ENCODE assay signal across 15 cellular contexts in genomic region chr16:24851700-24852099, GRCh38. TPM values are rescaled to one million over a fixed set of nuclear protein-coding genes. Genes with fewer than 3 reads are reported as not detected.
DNase-seq lines count a peak whose midpoint lies in the region; ATAC-seq, FAIRE-seq and TF ChIP-seq lines count a peak whose summit lies in the region.
"Had no signal": no experiment of that assay in that cellular context is flagged by ENCODE, and none has a peak within 500 bp of the region (broad histone marks: within the 10 kb centered on the region; RNA-seq: fewer than 3 reads in every experiment).

No MANE protein-coding gene starts in this region.

- no peaks in the 10 kb centered on the region for H3K36me3 Mint-ChIP-seq in HFFc6 (ENCODE audit: low read depth)
- H3K36me3 Mint-ChIP-seq: WTC11 had no signal

- no peak for FAIRE-seq in H54 (lab: Jason Lieb, UNC)

- H3K27ac ChIP-seq in right atrium auricular region = no peak overlapping the region
- H3K27ac ChIP-seq: thyroid gland had no signal

- no peak for TF ChIP-seq CTCF in HFFc6 (IDR thresholded peaks at IDR 0.05)
- TF ChIP-seq CTCF in right atrium auricular region (IDR thresholded peaks at IDR 0.05) = no peak

- H3K4me1 ChIP-seq in right atrium auricular region = peaks cover 0 to 9% of the 10 kb centered on the region in 2 donors
- H3K4me1 ChIP-seq: thyroid gland had no signal

- no peak overlapping the region for H3K4me3 ChIP-seq in right atrium auricular region
- H3K4me3 ChIP-seq: thyroid gland had no signal

- peak; percentile 41 for ATAC-seq in left colon
- ATAC-seq: right cardiac atrium, WTC11 had no signal

- H3K36me3 ChIP-seq in right atrium auricular region = no peaks in the 10 kb centered on the region
- H3K36me3 ChIP-seq: thyroid gland had no signal

- TF ChIP-seq POLR2A in H54 (IDR thresholded peaks at IDR 0.05; ENCODE audit: low read depth, low read length) = no peak

- intact Hi-C loops in left colon (cut with DNase I, micrococcal nuclease) = no loop called here

- no peaks in the 10 kb centered on the region for H3K27me3 ChIP-seq in right atrium auricular region
- H3K27me3 ChIP-seq: thyroid gland had no signal

- H3K9me3 Mint-ChIP-seq in HFFc6 = no peaks in the 10 kb centered on the region
- H3K9me3 Mint-ChIP-seq: IgD-negative memory B cell, WTC11 had no signal

- H3K27me3 Mint-ChIP-seq in HFFc6 (ENCODE audit: insufficient read depth) = peaks cover 2% of the 10 kb centered on the region; the same call in 1 of the 2 replicates
- H3K27me3 Mint-ChIP-seq: activated naive CD8-positive, alpha-beta T cell; IgD-negative memory B cell had no signal

- peak overlapping the region; percentile 77 for H3K27ac Mint-ChIP-seq in HFFc6
- H3K27ac Mint-ChIP-seq: activated naive CD8-positive, alpha-beta T cell; IgD-negative memory B cell; WTC11 had no signal

- DNase-seq in EH (ENCODE audit: low read depth) = peak; percentile 65
- peak; percentile 51 for DNase-seq in HFFc6
- peak; percentile 82 for DNase-seq in amniotic epithelial cell (ENCODE audit: low read depth)
- DNase-seq in left colon = no peak
- DNase-seq in H54 (ENCODE audit: insufficient read length, low spot score) = no peak
- DNase-seq in right atrium auricular region (ENCODE audit: low spot score) = no peak
- DNase-seq in hypothalamus (lab: John Stamatoyannopoulos, UW) = no peak
- DNase-seq: islet precursor cell, NCI-H774, right cardiac atrium, thyroid gland had no signal

- no peaks in the 10 kb centered on the region for H3K9me3 ChIP-seq in right atrium auricular region
- H3K9me3 ChIP-seq: thyroid gland had no signal

- peaks cover 69% of the 10 kb centered on the region for H3K4me1 Mint-ChIP-seq in HFFc6 (ENCODE audit: low read depth)
- H3K4me1 Mint-ChIP-seq: IgD-negative memory B cell, WTC11 had no signal

- peak overlapping the region; percentile 47 for H3K4me3 Mint-ChIP-seq in HFFc6
- H3K4me3 Mint-ChIP-seq: activated naive CD8-positive, alpha-beta T cell; IgD-negative memory B cell; WTC11 had no signal

RNA-seq across cellular contexts. Expression of gene SLC5A11, which starts 5.9 kb away (rescaled TPM):
- total RNA-seq in HFFc6 (2021; fragmentation: NEBNext Ultra II Directional; extraction: Animal tissue kit (Norgen Biotek cat#: 25700)) = under 1 TPM in 1 of 6 experiments, not detected in 5; 0.23 TPM
- total RNA-seq in left colon = 1 to 10 TPM in 1 of 2 donors, under 1 TPM in 1; 0.31 to 2.8 TPM
- not detected for total RNA-seq in right atrium auricular region
- total RNA-seq: myocyte, right cardiac atrium, WTC11 had no signal

Comparison
In these comparisons a context has a peak if more than half of its experiments do, and no peak if none do; other contexts are left out.
1. DNase-seq: peak in EH (single experiment), HFFc6 (single experiment) and amniotic epithelial cell (single experiment); none in left colon (0 of 2), H54 (single experiment), right atrium auricular region (single experiment) and hypothalamus (0 of 51).